Comparison of ENCODE assay signal across 8 cellular contexts in the genomic region with DNA sequence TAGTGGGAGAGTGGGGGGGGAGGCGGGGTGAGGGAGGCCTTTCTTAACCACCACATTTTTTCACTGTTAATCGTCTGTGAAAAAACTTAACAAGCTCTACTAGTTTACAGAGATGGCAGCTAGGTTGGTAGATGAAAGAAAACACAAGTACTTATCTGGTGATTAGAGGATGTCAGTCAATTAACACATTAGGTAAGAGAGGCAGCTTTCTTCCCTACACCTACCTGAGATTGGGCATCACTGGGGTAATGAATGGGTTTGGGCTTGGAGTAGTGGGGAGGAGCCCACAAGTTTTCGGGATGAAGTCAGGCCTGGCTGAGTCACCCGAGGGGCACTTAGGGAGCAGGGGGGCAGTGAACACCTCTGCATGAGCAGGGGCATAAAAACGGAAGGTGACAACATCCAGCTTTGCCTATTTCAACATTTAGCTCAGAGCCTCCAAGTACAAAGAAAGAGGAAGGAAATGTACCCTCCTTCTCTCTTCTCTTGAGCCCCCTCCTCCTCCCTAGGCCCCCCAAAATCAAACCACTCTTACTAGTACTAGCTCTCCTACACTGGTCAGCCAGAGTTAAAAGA. TPM values are rescaled to one million over a fixed set of nuclear protein-coding genes. Genes with fewer than 3 reads are reported as not detected.
DNase-seq lines count a peak whose midpoint lies in the region; ATAC-seq and TF ChIP-seq lines count a peak whose summit lies in the region.

No MANE protein-coding gene starts in this region.

- H3K36me3 Mint-ChIP-seq in progenitor cell of endocrine pancreas (ENCODE audit: insufficient read depth): peaks cover under 1% of the 10 kb centered on the region

- H3K4me1 ChIP-seq in ovary (ENCODE audit: insufficient read depth): peaks cover 10% of the 10 kb centered on the region

- H3K9me3 ChIP-seq in ovary: no peaks in the 10 kb centered on the region

- no peak overlapping the region for H3K27ac ChIP-seq in ovary

- no peak for TF ChIP-seq POLR2A in ovary (IDR thresholded peaks at IDR 0.05)

- no peak for ATAC-seq in GM21786 (IDR thresholded peaks at IDR 0.05; ENCODE audit: unreplicated experiment)

- peaks cover 49% of the 10 kb centered on the region for H3K4me1 Mint-ChIP-seq in progenitor cell of endocrine pancreas (ENCODE audit: low read depth)

- no peak for DNase-seq in GM12864 (ENCODE audit: low read depth)
- peak; percentile 38 for DNase-seq in NCI-H82 (lab: John Stamatoyannopoulos, UW)
- peak; percentile 15 for DNase-seq in choroid plexus epithelial cell (ENCODE audit: low read depth)
- DNase-seq in progenitor cell of endocrine pancreas (ENCODE audit: low spot score, unreplicated experiment): no peak
- DNase-seq in NCI-H2107 treated with DMSO at 0.1 percent for 48 hours (lab: John Stamatoyannopoulos, UW; ENCODE audit: unreplicated experiment): no peak
- no peak for DNase-seq in ovary
- DNase-seq in stimulated activated CD4-positive, alpha-beta T cell treated with anti-CD3 and anti-CD28 coated beads, Interleukin-4, amount 100 ng/mL, for 4 hours: no peak

- H3K4me3 ChIP-seq in GM12864 (ENCODE audit: low read depth, low read length) (peak overlapping the region; percentile 96), choroid plexus epithelial cell (ENCODE audit: low read depth, low read length) (no peak overlapping the region), ovary (no peak overlapping the region)

- 50 to 67% (median 65%) methylated on average over 5 of the region's 5 CpGs for WGBS in ovary, 3 donors

- intact Hi-C loops in ovary (cut with DNase I): no loop called here

- no peaks in the 10 kb centered on the region for H3K36me3 ChIP-seq in ovary

- H3K27ac Mint-ChIP-seq in progenitor cell of endocrine pancreas: no peak overlapping the region

- TF ChIP-seq EP300 in ovary (IDR thresholded peaks at IDR 0.05): no peak

- H3K27me3 ChIP-seq in ovary: no peaks in the 10 kb centered on the region

- TF ChIP-seq CTCF in GM12864 (IDR thresholded peaks at IDR 0.05; ENCODE audit: low read depth, low read length, missing control alignments) (no peak), choroid plexus epithelial cell (conservative IDR thresholded peaks at IDR 0.05; ENCODE audit: low read depth, low read length) (no peak), progenitor cell of endocrine pancreas (IDR thresholded peaks at IDR 0.05; ENCODE audit: unreplicated experiment) (no peak), ovary (IDR thresholded peaks at IDR 0.05) (no peak)

- no peaks in the 10 kb centered on the region for H3K27me3 Mint-ChIP-seq in progenitor cell of endocrine pancreas

- no peaks in the 10 kb centered on the region for H3K9me3 Mint-ChIP-seq in progenitor cell of endocrine pancreas (ENCODE audit: low read depth)

- H3K4me3 Mint-ChIP-seq in progenitor cell of endocrine pancreas (ENCODE audit: low read depth): peak overlapping the region; percentile 92

RNA-seq across cellular contexts. Expression of a gene that starts 2.5 kb away (rescaled TPM):
- 116 and 124 TPM in 2 replicates for total RNA-seq in progenitor cell of endocrine pancreas
- 10 to 100 TPM; 26.3 to 60.9 (median 48.6) TPM for total RNA-seq in ovary
- 10 to 100 TPM; 22.4 to 37.4 TPM for polyA plus RNA-seq in ovary

Comparison
In these comparisons a context has a peak if more than half of its experiments do, and no peak if none do; other contexts are left out.
1. DNase-seq: peak in NCI-H82 (single experiment) and choroid plexus epithelial cell (single experiment); none in GM12864 (single experiment), progenitor cell of endocrine pancreas (single experiment), NCI-H2107 treated with DMSO at 0.1 percent for 48 hours (single experiment), ovary (0 of 5) and stimulated activated CD4-positive, alpha-beta T cell treated with anti-CD3 and anti-CD28 coated beads, Interleukin-4, amount 100 ng/mL, for 4 hours (0 of 2).